In genomic region chr7:26483843-26484242, GRCh38 we compare ENCODE assay signal across 28 cellular contexts.
"Had no signal": no experiment of that assay in that cellular context is flagged by ENCODE, and none has a peak within 500 bp of the region (broad histone marks: within the 10 kb centered on the region; RNA-seq: fewer than 3 reads in every experiment).

No MANE protein-coding gene starts in this region.

- H3K27ac Mint-ChIP-seq: effector memory CD8-positive, alpha-beta T cell; endodermal cell; immature natural killer cell; naive thymus-derived CD4-positive, alpha-beta T cell had no signal

- FAIRE-seq: endometrium, kidney had no signal

- H3K36me3 ChIP-seq: colonic mucosa, esophagus squamous epithelium, gastrocnemius medialis, heart left ventricle, lower lobe of right lung had no signal

- H3K9me3 Mint-ChIP-seq: effector memory CD8-positive, alpha-beta T cell; immature natural killer cell; naive thymus-derived CD4-positive, alpha-beta T cell had no signal

- H2AFZ ChIP-seq: hepatocyte had no signal

- H3K27me3 ChIP-seq: colonic mucosa, gastrocnemius medialis, hepatocyte had no signal

- H3K4me3 Mint-ChIP-seq: effector memory CD8-positive, alpha-beta T cell; endodermal cell; immature natural killer cell; naive thymus-derived CD4-positive, alpha-beta T cell had no signal

- H3K79me2 ChIP-seq: hepatocyte had no signal

- H3K4me1 Mint-ChIP-seq: immature natural killer cell had no signal

- ATAC-seq: effector memory CD8-positive, alpha-beta T cell; esophagus mucosa; gastrocnemius medialis; heart left ventricle; left colon; left lobe of liver; left ventricle myocardium superior; lower lobe of right lung; naive thymus-derived CD4-positive, alpha-beta T cell had no signal

- H3K4me3 ChIP-seq: colonic mucosa, dorsolateral prefrontal cortex, esophagus squamous epithelium, gastrocnemius medialis, heart left ventricle, hepatocyte, lower lobe of right lung had no signal

- H3K27ac ChIP-seq: colonic mucosa, epithelial cell of prostate, esophagus squamous epithelium, gastrocnemius medialis, heart left ventricle, hepatocyte, lower lobe of right lung had no signal

- H3K4me1 ChIP-seq: colonic mucosa, esophagus squamous epithelium, gastrocnemius medialis, heart left ventricle, lower lobe of right lung had no signal

- H3K36me3 Mint-ChIP-seq: immature natural killer cell; naive thymus-derived CD4-positive, alpha-beta T cell had no signal

- H3K9me3 ChIP-seq: colonic mucosa, esophagus squamous epithelium, gastrocnemius medialis, lower lobe of right lung had no signal

- DNase-seq: colonic mucosa; dermis blood vessel endothelial cell; dorsolateral prefrontal cortex; effector CD8-positive, alpha-beta T cell; effector memory CD8-positive, alpha-beta T cell; endodermal cell; erythroblast; esophagus squamous epithelium; foreskin fibroblast; foreskin melanocyte; gastrocnemius medialis; heart left ventricle; hypothalamus; immature natural killer cell; islet precursor cell; kidney; kidney glomerular epithelial cell; left colon; left ventricle myocardium superior; lower lobe of right lung; mesenchymal stem cell; midbrain; naive thymus-derived CD4-positive, alpha-beta T cell had no signal

- H3K4me2 ChIP-seq: hepatocyte had no signal
